In genomic region chr22:44137415-44137814, GRCh38 we compare ENCODE assay signal across 30 cellular contexts. TPM values are rescaled to one million over a fixed set of nuclear protein-coding genes. Genes with fewer than 3 reads are reported as not detected.
"Had no signal": no experiment of that assay in that cellular context is flagged by ENCODE, and none has a peak within 500 bp of the region (broad histone marks: within the 10 kb centered on the region; RNA-seq: fewer than 3 reads in every experiment).

No MANE protein-coding gene starts in this region.

- H3K27me3 ChIP-seq: adrenal gland, body of pancreas, breast epithelium, SJSA1 had no signal

- H3K9me3 ChIP-seq: adrenal gland, SK-N-SH had no signal

- DNase-seq: activated CD4-positive, alpha-beta memory T cell treated with anti-CD3 and anti-CD28 coated beads for 36 hours; activated CD4-positive, alpha-beta T cell treated with anti-CD3 and anti-CD28 coated beads for 36 hours; activated CD4-positive, alpha-beta T cell treated with anti-CD3 and anti-CD28 coated beads, Interleukin-2, amount 10 ng/mL, durations not matched to agents 7 days and 5 days; activated CD8-positive, alpha-beta memory T cell treated with anti-CD3 and anti-CD28 coated beads, Interleukin-2, amount 50 U/mL, for 4 hours; activated gamma-delta T cell treated with Interleukin-2 at 50 U/mL for 16 hours; activated naive CD4-positive, alpha-beta T cell treated with anti-CD3 and anti-CD28 coated beads for 36 hours; activated T-cell treated with anti-CD3 and anti-CD28 coated beads for 4 hours; activated T-cell treated with anti-CD3 and anti-CD28 coated beads, Interleukin-2, amount 50 U/mL, for 4 hours; adrenal gland; body of pancreas; MM.1S; NCI-H1092 treated with DMSO at 0.1 percent for 48 hours; NCI-H1417; NCI-H1930; NCI-H2081 treated with DMSO at 0.1 percent for 48 hours; NCI-H226; NCI-H446 treated with DMSO at 0.1 percent for 48 hours; NCI-H524; SHP77 treated with DMSO at 0.1 percent for 48 hours; SK-N-SH had no signal

- H3K9ac ChIP-seq: KMS-11, SK-N-SH had no signal

- H3K4me1 ChIP-seq: adrenal gland, body of pancreas, breast epithelium had no signal

- ATAC-seq: activated CD4-positive, alpha-beta T cell treated with anti-CD3 and anti-CD28 coated beads for 36 hours; activated CD4-positive, CD25-positive, alpha-beta regulatory T cell treated with anti-CD3 and anti-CD28 coated beads, Interleukin-2, amount 50 U/mL, for 24 hours; activated naive CD4-positive, alpha-beta T cell treated with anti-CD3 and anti-CD28 coated beads, Interleukin-2, amount 50 U/mL, for 72 hours; activated T-cell treated with anti-CD3 and anti-CD28 coated beads, Interleukin-2, amount 50 U/mL, for 4 hours; body of pancreas; Panc1; WTC11 had no signal

- FAIRE-seq: astrocyte, TTC549 had no signal

- H3K4me3 ChIP-seq: adrenal gland, body of pancreas, breast epithelium, SJSA1 had no signal

- H3K27ac ChIP-seq: adrenal gland, body of pancreas, breast epithelium, KMS-11, SJSA1 had no signal

- H3K36me3 ChIP-seq: breast epithelium had no signal

RNA-seq across cellular contexts. Expression of gene PARVG, which starts 43.3 kb away (rescaled TPM):
- total RNA-seq: LHCN-M2, SJSA1 had no signal
